ENCODE assay signal across 8 cellular contexts in genomic region chr4:112214397-112215264, GRCh38. TPM values are rescaled to one million over a fixed set of nuclear protein-coding genes. Genes with fewer than 3 reads are reported as not detected.
A peak's percentile ranks its signal among the peaks of the same experiment; 100 is the strongest.
DNase-seq lines count a peak whose midpoint lies in the region; ATAC-seq, FAIRE-seq and TF ChIP-seq lines count a peak whose summit lies in the region.

No MANE protein-coding gene starts in this region.

- no peak overlapping the region for H3K4me3 Mint-ChIP-seq in chondrocyte (ENCODE audit: unreplicated experiment)

- H3K9me3 Mint-ChIP-seq in chondrocyte (ENCODE audit: low read depth): no peaks in the 10 kb centered on the region

- ATAC-seq in pancreas: peak; percentile 48 to 74 (median 66)

- H3K4me3 ChIP-seq in pancreas: no peak overlapping the region

- H3K4me1 ChIP-seq in pancreas: no peaks in the 10 kb centered on the region

- peak; percentile 58 for DNase-seq in ACHN
- no peak for DNase-seq in GM10248 (ENCODE audit: extremely low spot score)
- DNase-seq in NCI-H1694 treated with DMSO at 0.1 percent for 48 hours (lab: John Stamatoyannopoulos, UW): peak; percentile 6
- DNase-seq in chondrocyte (ENCODE audit: low spot score): no peak
- DNase-seq in pancreas: no peak
- DNase-seq in ureter (ENCODE audit: low spot score): no peak
- DNase-seq in frontal cortex (ENCODE audit: low spot score in 2 of 2): no peak
- no peak for DNase-seq in activated naive CD4-positive, alpha-beta T cell treated with Interleukin-2 at 50 U/mL for 16 hours

- no peaks in the 10 kb centered on the region for H3K36me3 ChIP-seq in pancreas

- no peak overlapping the region for H3K27ac ChIP-seq in pancreas

- POLR2A ChIA-PET in GM10248 (lab: Yijun Ruan, JAX): no interaction called here

- intact Hi-C loops in pancreas (cut with DNase I): no loop called here

- FAIRE-seq in pancreas (lab: Jason Lieb, UNC): peak; percentile 60
- no peak for FAIRE-seq in frontal cortex (lab: Jason Lieb, UNC)

- in situ Hi-C loops in ACHN (cut with HindIII; ENCODE audit: low pct_ligation_motif_present, low pct_unique_long_range_greater_than_20kb, low sequenced_read_pairs): no loop called here

- no peaks in the 10 kb centered on the region for H3K36me3 Mint-ChIP-seq in chondrocyte (ENCODE audit: low read depth)

- no peaks in the 10 kb centered on the region for H3K9me3 ChIP-seq in pancreas

- TF ChIP-seq CTCF in GM10248 (IDR thresholded peaks at IDR 0.05; ENCODE audit: control extremely low read depth, extremely low read depth, low read depth, missing control alignments) (peak; percentile 33), chondrocyte (IDR thresholded peaks at IDR 0.05) (peak; percentile 76), pancreas (IDR thresholded peaks at IDR 0.05) (peak in 2 of 4 donors; percentile 26 to 46)

- H3K27me3 Mint-ChIP-seq in chondrocyte (ENCODE audit: low read depth): peaks cover 13% of the 10 kb centered on the region

- CTCF ChIA-PET in GM10248 (lab: Yijun Ruan, JAX): interaction anchor here (0.9 to 2.4 kb wide), 15 partner anchors 9 to 308 kb away, joined by 3 to 10 read pairs (median 3); no protein-coding TSS in a partner anchor

- H3K4me1 Mint-ChIP-seq in chondrocyte (ENCODE audit: low read depth): no peaks in the 10 kb centered on the region

- H3K27me3 ChIP-seq in pancreas: no peaks in the 10 kb centered on the region

- no peak overlapping the region for H3K27ac Mint-ChIP-seq in chondrocyte (ENCODE audit: unreplicated experiment)

RNA-seq across cellular contexts. Expression of gene AP1AR, which starts 17.0 kb away (rescaled TPM):
- total RNA-seq in chondrocyte (12.6 to 15.0 TPM (median 14.5 TPM) in 3 replicates), pancreas (10 to 100 TPM in 2 of 6 donors, 1 to 10 TPM in 4; 5.5 to 11.4 (median 8.9) TPM), ureter (28.3 TPM), frontal cortex (119 TPM)
- 1 to 10 TPM; 4.5 to 7.3 TPM for polyA plus RNA-seq in pancreas

Comparison
In these comparisons a context has a peak if more than half of its experiments do, and no peak if none do; other contexts are left out.
1. DNase-seq: peak in ACHN (single experiment) and NCI-H1694 treated with DMSO at 0.1 percent for 48 hours (single experiment); none in GM10248 (single experiment), chondrocyte (single experiment), pancreas (0 of 6), ureter (single experiment), frontal cortex (0 of 2) and activated naive CD4-positive, alpha-beta T cell treated with Interleukin-2 at 50 U/mL for 16 hours (single experiment).